Comparison of ENCODE assay signal across 8 cellular contexts in the genomic region with DNA sequence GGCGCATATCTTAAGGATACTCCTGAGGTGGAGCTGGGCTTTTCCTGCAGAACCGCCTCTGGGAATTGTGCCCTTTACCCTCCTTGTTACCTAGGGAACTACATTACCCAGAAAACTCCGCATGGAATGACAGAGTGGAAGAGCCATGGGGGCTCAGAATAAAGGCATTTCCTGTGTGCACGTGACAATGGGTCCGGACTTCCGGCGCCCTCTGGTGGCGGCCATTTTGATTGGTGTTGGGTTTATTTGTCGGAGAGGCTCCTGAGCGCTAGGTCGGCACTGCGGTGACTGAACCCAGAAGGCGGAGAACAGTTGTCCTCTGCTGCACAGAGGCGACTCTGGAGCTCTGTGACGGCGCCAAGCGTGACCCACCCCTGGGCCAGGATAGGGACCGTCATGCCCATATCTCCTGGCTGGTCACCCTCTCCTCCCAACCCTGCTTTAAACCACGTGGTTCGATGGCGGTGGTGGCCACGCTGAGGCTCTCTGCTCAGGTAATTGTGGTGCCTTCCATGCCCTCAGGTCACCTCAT. TPM values are rescaled to one million over a fixed set of nuclear protein-coding genes. Genes with fewer than 3 reads are reported as not detected.
DNase-seq lines count a peak whose midpoint lies in the region; ATAC-seq and TF ChIP-seq lines count a peak whose summit lies in the region.

A gene (plus strand): TSS at position 229 of the 532 bp plus-strand sequence. CDS start 230 bp downstream, at position 459.

- DNase-seq in COLO668 (lab: John Stamatoyannopoulos, UW; ENCODE audit: unreplicated experiment), result peak; percentile 11
- peak; percentile 45 for DNase-seq in NCI-H2029 treated with DMSO at 0.1 percent for 48 hours (lab: John Stamatoyannopoulos, UW)
- DNase-seq in activated naive CD4-positive, alpha-beta T cell treated with anti-CD3 and anti-CD28 coated beads, Interleukin-2, amount 50 U/mL, for 72 hours (ENCODE audit: low spot score in 2 of 2), result no peak
- peak; percentile 47 to 89 (median 76) for DNase-seq in head of caudate nucleus
- peak; percentile 83 for DNase-seq in neural crest cell (ENCODE audit: low read depth, low spot score)
- DNase-seq in aorta, result peak; percentile 78 to 80
- DNase-seq in GM03348 (ENCODE audit: low spot score), result no peak
- no peak for DNase-seq in SKM-1 treated with dmso at 0.1 percent for 144 hours (lab: John Stamatoyannopoulos, UW; ENCODE audit: unreplicated experiment)

- no peaks in the 10 kb centered on the region for H3K9me3 Mint-ChIP-seq in activated naive CD4-positive, alpha-beta T cell treated with anti-CD3 and anti-CD28 coated beads, Interleukin-2, amount 50 U/mL, for 72 hours
- no peaks in the 10 kb centered on the region for H3K9me3 Mint-ChIP-seq in neural crest cell

- peaks cover 1% of the 10 kb centered on the region for H3K9me3 ChIP-seq in aorta (ENCODE audit: control insufficient read depth, low read length)

- peak; percentile 40 to 44 for ATAC-seq in activated naive CD4-positive, alpha-beta T cell treated with anti-CD3 and anti-CD28 coated beads, Interleukin-2, amount 50 U/mL, for 72 hours
- ATAC-seq in aorta (ENCODE audit: low FRiP score), result peak; percentile 88

- H3K27me3 Mint-ChIP-seq in neural crest cell (ENCODE audit: low read depth), result no peaks in the 10 kb centered on the region

- peak within 1 kb of the TSS in 1 of 2 donors; percentile 17 for H3K4me3 ChIP-seq in aorta (ENCODE audit: low read length in 2 of 2)

- no peaks in the 10 kb centered on the region for H3K36me3 ChIP-seq in aorta (ENCODE audit: control insufficient read depth in 1 of 2, insufficient read depth in 2 of 2, low read length in 1 of 2)

- peak within 1 kb of the TSS; percentile 66 to 90 for H3K27ac Mint-ChIP-seq in activated naive CD4-positive, alpha-beta T cell treated with anti-CD3 and anti-CD28 coated beads, Interleukin-2, amount 50 U/mL, for 72 hours
- H3K27ac Mint-ChIP-seq in neural crest cell (ENCODE audit: unreplicated experiment), result peak within 1 kb of the TSS; percentile 83

- peak within 1 kb of the TSS in 1 of 2 donors; percentile 32 for H3K27ac ChIP-seq in aorta (ENCODE audit: low read depth in 1 of 2, low read length in 2 of 2)

- H3K4me1 ChIP-seq in aorta (ENCODE audit: control insufficient read depth in 1 of 2, insufficient read depth in 2 of 2, low read length in 2 of 2), result no peaks in the 10 kb centered on the region

- H3K4me1 Mint-ChIP-seq in neural crest cell, result peaks cover 27% of the 10 kb centered on the region

- 9 to 11% methylated on average over 22 of the region's 22 CpGs for whole genome bisulfite sequencing in aorta, 2 donors

- no peaks in the 10 kb centered on the region for H3K27me3 ChIP-seq in aorta (ENCODE audit: control insufficient read depth in 1 of 2, insufficient read depth in 2 of 2, low read length in 1 of 2)

- peaks cover 20 to 44% of the 10 kb centered on the region in 2 donors for H3K36me3 Mint-ChIP-seq in activated naive CD4-positive, alpha-beta T cell treated with anti-CD3 and anti-CD28 coated beads, Interleukin-2, amount 50 U/mL, for 72 hours
- H3K36me3 Mint-ChIP-seq in neural crest cell (ENCODE audit: low read depth), result peaks cover 22% of the 10 kb centered on the region

- intact Hi-C loops in head of caudate nucleus (cut with DNase I) (no loop called here), aorta (cut with DNase I) (no loop called here)

- H3K4me3 Mint-ChIP-seq in neural crest cell, result peak within 1 kb of the TSS; percentile 94

- TF ChIP-seq CTCF in neural crest cell (conservative IDR thresholded peaks at IDR 0.05), result peak; percentile 67

RNA-seq across cellular contexts. Expression of the gene that starts here (rescaled TPM):
- total RNA-seq in activated naive CD4-positive, alpha-beta T cell treated with anti-CD3 and anti-CD28 coated beads, Interleukin-2, amount 50 U/mL, for 72 hours, result 10 to 100 TPM in 1 of 2 donors, 1 to 10 TPM in 1; 9.2 to 20.9 TPM
- total RNA-seq in neural crest cell (21.6 and 22.6 TPM in 2 replicates), aorta (10 to 100 TPM; 14.1 to 15.8 TPM)
- polyA plus RNA-seq in aorta, result 1 to 10 TPM; 1.5 to 4.6 TPM

Comparison
In these comparisons a context has a peak if more than half of its experiments do, and no peak if none do; other contexts are left out.
1. DNase-seq: peak in COLO668 (single experiment), NCI-H2029 treated with DMSO at 0.1 percent for 48 hours (single experiment), head of caudate nucleus (42 of 42), neural crest cell (single experiment) and aorta (2 of 2); none in activated naive CD4-positive, alpha-beta T cell treated with anti-CD3 and anti-CD28 coated beads, Interleukin-2, amount 50 U/mL, for 72 hours (0 of 2), GM03348 (single experiment) and SKM-1 treated with dmso at 0.1 percent for 144 hours (single experiment).